8 cellular contexts compared by ENCODE assay signal in genomic region chr21:36700295-36700960, GRCh38. TPM values are rescaled to one million over a fixed set of nuclear protein-coding genes. Genes with fewer than 3 reads are reported as not detected.
DNase-seq lines count a peak whose midpoint lies in the region; ATAC-seq and TF ChIP-seq lines count a peak whose summit lies in the region.

No MANE protein-coding gene starts in this region.

- H3K4me1 ChIP-seq in A673 (ENCODE audit: insufficient read depth, low read length, poor library complexity, severe bottlenecking) (peaks cover 10% of the 10 kb centered on the region), HAP-1 (peaks cover 3% of the 10 kb centered on the region), ascending aorta (peaks cover 20 to 44% of the 10 kb centered on the region in 2 donors)

- CTCF ChIA-PET in A673 (lab: Charles Lee): interaction anchor here (0.8 kb wide), 1 partner anchor 70 kb away, joined by 3 read pairs; no protein-coding TSS in a partner anchor

- in situ Hi-C loops in HAP-1 (cut with MboI; ENCODE audit: low sequenced_read_pairs) (no loop called here), GM13976 (cut with MboI; ENCODE audit: low sequenced_read_pairs, unreplicated experiment) (no loop called here)

- no peak for TF ChIP-seq CTCF in A673 (conservative IDR thresholded peaks at IDR 0.05; ENCODE audit: low read depth, low read length)
- TF ChIP-seq CTCF in ascending aorta (IDR thresholded peaks at IDR 0.05): no peak
- TF ChIP-seq CTCF in GM13976 (IDR thresholded peaks at IDR 0.05; ENCODE audit: borderline replicate concordance, control extremely low read depth, extremely low read depth, insufficient read depth, missing control alignments): no peak

- no peaks in the 10 kb centered on the region for H3K9me3 ChIP-seq in A673 (ENCODE audit: low read depth, low read length, poor library complexity, severe bottlenecking)
- H3K9me3 ChIP-seq in HAP-1: peaks cover 6% of the 10 kb centered on the region
- H3K9me3 ChIP-seq in ascending aorta: no peaks in the 10 kb centered on the region

- intact Hi-C loops in A673 (cut with micrococcal nuclease; ENCODE audit: unreplicated experiment): loop anchor here (5.0 kb wide), 1 partner anchor 227 kb away; no protein-coding TSS in a partner anchor
- intact Hi-C loops in ascending aorta (cut with DNase I): no loop called here

- DNase-seq in A673 (ENCODE audit: low spot score): no peak
- DNase-seq in HAP-1 (ENCODE audit: low spot score in 2 of 2): peak; percentile 14 to 64
- no peak for DNase-seq in ascending aorta (ENCODE audit: low spot score in 2 of 2)
- DNase-seq in myocyte (ENCODE audit: low read depth): peak; percentile 45
- no peak for DNase-seq in GM13976 (ENCODE audit: low spot score)
- DNase-seq in glomerular visceral epithelial cell (ENCODE audit: extremely low spot score): no peak
- no peak for DNase-seq in NCI-H82 (lab: John Stamatoyannopoulos, UW)

- POLR2A ChIA-PET in A673 (lab: Charles Lee; ENCODE audit: low non-redundant PET): interaction anchor here (0.6 kb wide), 2 partner anchors 59 to 554 kb away, joined by 3 to 4 read pairs; no protein-coding TSS in a partner anchor

- peaks cover 16% of the 10 kb centered on the region for H3K36me3 ChIP-seq in A673 (ENCODE audit: insufficient read depth, low read length, poor library complexity, severe bottlenecking)
- H3K36me3 ChIP-seq in HAP-1 (replicated peaks): no peaks in the 10 kb centered on the region; the same call in 1 of the 2 replicates
- H3K36me3 ChIP-seq in ascending aorta: no peaks in the 10 kb centered on the region

- BruUV-seq in A673 (replicated peaks; lab: Mats Ljungman, UMichigan): TSS peak; percentile 33

- no peak for ATAC-seq in HG03025 (IDR thresholded peaks at IDR 0.05; ENCODE audit: low FRiP score, unreplicated experiment)

- peak overlapping the region; percentile 92 for H3K27ac ChIP-seq in A673 (ENCODE audit: low read depth, low read length, poor library complexity, severe bottlenecking)
- H3K27ac ChIP-seq in ascending aorta: no peak overlapping the region

- H3K27me3 ChIP-seq in A673 (replicated peaks; ENCODE audit: insufficient read depth, low read depth, low read length, poor library complexity) (peaks cover 6% of the 10 kb centered on the region), HAP-1 (ENCODE audit: low read depth) (no peaks in the 10 kb centered on the region), ascending aorta (peaks cover 66% of the 10 kb centered on the region)

- H3K4me3 ChIP-seq in A673 (ENCODE audit: low read depth, low read length, poor library complexity, severe bottlenecking) (peak overlapping the region; percentile 97), HAP-1 (peak overlapping the region; percentile 55), ascending aorta (peak overlapping the region; percentile 37 to 65)

RNA-seq across cellular contexts. Expression of gene SIM2, which starts 1.5 kb away (rescaled TPM):
- total RNA-seq in A673 (2021) (42.7 and 49.1 TPM in 2 replicates), ascending aorta (not detected), myocyte (6.0 and 6.9 TPM in 2 replicates)
- 6.6 TPM for polyA plus RNA-seq in myocyte (2012)

Comparison
In these comparisons a context has a peak if more than half of its experiments do, and no peak if none do; other contexts are left out.
1. DNase-seq: peak in HAP-1 (2 of 2) and myocyte (single experiment); none in A673 (single experiment), ascending aorta (0 of 2), GM13976 (single experiment), glomerular visceral epithelial cell (single experiment) and NCI-H82 (single experiment).
2. Peak in every context shown above with its lines, with median percentiles within 50 percentile points of each other: H3K4me3 ChIP-seq.